In the genomic region with DNA sequence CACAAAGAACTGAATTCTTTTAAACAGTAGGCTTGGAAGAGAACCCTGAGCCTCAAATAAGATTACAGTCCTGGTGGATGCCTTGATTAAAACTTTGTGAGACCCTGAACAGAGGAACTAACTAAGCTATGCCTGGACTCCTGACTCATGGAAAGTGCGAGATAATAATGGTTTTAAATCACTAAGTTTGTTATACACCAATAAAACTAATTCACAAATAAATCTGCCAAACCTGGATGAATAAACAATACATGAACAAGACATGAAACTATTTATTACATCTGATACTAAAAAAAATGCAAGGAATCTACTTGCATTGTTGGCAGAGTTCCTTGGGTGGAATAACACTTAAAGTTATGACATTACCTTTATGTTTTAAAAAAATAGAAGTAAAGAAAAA, we compare ENCODE assay signal across 19 cellular contexts.
DNase-seq lines count a peak whose midpoint lies in the region; ATAC-seq and TF ChIP-seq lines count a peak whose summit lies in the region.
"Had no signal": no experiment of that assay in that cellular context is flagged by ENCODE, and none has a peak within 500 bp of the region (broad histone marks: within the 10 kb centered on the region; RNA-seq: fewer than 3 reads in every experiment).

No MANE protein-coding gene starts in this region.

- peak overlapping the region; percentile 5 for H3K4me2 ChIP-seq in PC-3 (ENCODE audit: low read length)
- H3K4me2 ChIP-seq: KMS-11 had no signal

- H3K4me3 ChIP-seq in PC-3 (ENCODE audit: low read length): no peak overlapping the region
- H3K4me3 ChIP-seq in cardiac fibroblast (replicated peaks in 1 of 2; ENCODE audit: low read depth in 2 of 2, low read length in 2 of 2): no peak overlapping the region
- no peak overlapping the region for H3K4me3 ChIP-seq in naive thymus-derived CD4-positive, alpha-beta T cell (ENCODE audit: low read length)
- no peak overlapping the region for H3K4me3 ChIP-seq in esophagus squamous epithelium
- H3K4me3 ChIP-seq: MG63 had no signal

- H3K9me3 ChIP-seq in PC-3 (ENCODE audit: low read length) (no peaks in the 10 kb centered on the region), esophagus squamous epithelium (no peaks in the 10 kb centered on the region)
- H3K9me3 ChIP-seq in naive thymus-derived CD4-positive, alpha-beta T cell (ENCODE audit: control insufficient read depth in 2 of 3, low read length in 3 of 3): no peaks in the 10 kb centered on the region
- H3K9me3 ChIP-seq: MG63 had no signal

- peak; percentile 83 for ATAC-seq in PC-3
- no peak for ATAC-seq in naive thymus-derived CD4-positive, alpha-beta T cell
- ATAC-seq: HepG2 had no signal

- H3K79me2 ChIP-seq in PC-3 (ENCODE audit: low read length): no peaks in the 10 kb centered on the region

- H3K9ac ChIP-seq in PC-3 (ENCODE audit: low read length): no peak overlapping the region
- H3K9ac ChIP-seq: KMS-11 had no signal

- BruUV-seq in PC-3 (replicated peaks; lab: Mats Ljungman, UMichigan): no TSS peak

- no peaks in the 10 kb centered on the region for H3K27me3 Mint-ChIP-seq in naive thymus-derived CD4-positive, alpha-beta T cell
- H3K27me3 Mint-ChIP-seq: CD4-positive, alpha-beta memory T cell had no signal

- TF ChIP-seq CTCF in PC-3 (conservative IDR thresholded peaks at IDR 0.05; ENCODE audit: low read depth, low read length): no peak
- no peak for TF ChIP-seq CTCF in cardiac fibroblast (IDR thresholded peaks at IDR 0.05; ENCODE audit: low read depth, low read length)
- TF ChIP-seq CTCF in esophagus squamous epithelium (IDR thresholded peaks at IDR 0.05): no peak

- no peaks in the 10 kb centered on the region for H3K4me1 Mint-ChIP-seq in naive thymus-derived CD4-positive, alpha-beta T cell
- H3K4me1 Mint-ChIP-seq: CD4-positive, alpha-beta memory T cell had no signal

- no peak for TF ChIP-seq POLR2A in esophagus squamous epithelium (IDR thresholded peaks at IDR 0.05)

- H2AFZ ChIP-seq in PC-3 (ENCODE audit: low read length): no peak overlapping the region

- WGBS in esophagus squamous epithelium, 2 donors: 75 to 86% methylated on average over 1 of the region's 1 CpG

- intact Hi-C loops in PC-3 (cut with micrococcal nuclease): loop anchor here (2.0 kb wide), 1 partner anchor 62 kb away; no protein-coding TSS in a partner anchor
- intact Hi-C loops in naive thymus-derived CD4-positive, alpha-beta T cell (cut with micrococcal nuclease): no loop called here
- intact Hi-C loops in esophagus squamous epithelium (cut with DNase I): no loop called here

- H3K4me1 ChIP-seq in PC-3 (ENCODE audit: insufficient read depth, low read length) (peaks cover 13% of the 10 kb centered on the region), esophagus squamous epithelium (no peaks in the 10 kb centered on the region)
- no peaks in the 10 kb centered on the region for H3K4me1 ChIP-seq in naive thymus-derived CD4-positive, alpha-beta T cell (ENCODE audit: control insufficient read depth in 2 of 2, insufficient read depth in 2 of 2, low read length in 2 of 2)

- no peaks in the 10 kb centered on the region for H3K27me3 ChIP-seq in PC-3 (ENCODE audit: low read length)
- no peaks in the 10 kb centered on the region for H3K27me3 ChIP-seq in naive thymus-derived CD4-positive, alpha-beta T cell (ENCODE audit: control insufficient read depth in 2 of 2, insufficient read depth in 2 of 2, low read length in 2 of 2)
- no peaks in the 10 kb centered on the region for H3K27me3 ChIP-seq in esophagus squamous epithelium
- H3K27me3 ChIP-seq: MG63 had no signal

- H3K27ac Mint-ChIP-seq in naive thymus-derived CD4-positive, alpha-beta T cell: no peak overlapping the region
- H3K27ac Mint-ChIP-seq: CD4-positive, alpha-beta memory T cell had no signal

- H4K20me1 ChIP-seq in PC-3 (ENCODE audit: low read length): no peaks in the 10 kb centered on the region

- H3K9me3 Mint-ChIP-seq in naive thymus-derived CD4-positive, alpha-beta T cell: peaks cover 0 to 14% (median 1%) of the 10 kb centered on the region in 11 donors

- no peak overlapping the region for H3K27ac ChIP-seq in PC-3 (ENCODE audit: low read length)
- no peak overlapping the region for H3K27ac ChIP-seq in naive thymus-derived CD4-positive, alpha-beta T cell (ENCODE audit: low read depth, low read length)
- H3K27ac ChIP-seq in esophagus squamous epithelium: no peak overlapping the region
- H3K27ac ChIP-seq: KMS-11 had no signal

- peaks cover 0 to 50% (median 26%) of the 10 kb centered on the region in 5 donors for H3K36me3 Mint-ChIP-seq in naive thymus-derived CD4-positive, alpha-beta T cell

- H3K4me3 Mint-ChIP-seq in naive thymus-derived CD4-positive, alpha-beta T cell: no peak overlapping the region
- H3K4me3 Mint-ChIP-seq: CD4-positive, alpha-beta memory T cell had no signal

- H3F3A ChIP-seq in PC-3 (ENCODE audit: low read length, unreplicated experiment): no peaks in the 10 kb centered on the region

- CTCF ChIA-PET in PC-3 (lab: Charles Lee): interaction anchor here (0.6 kb wide), 1 partner anchor 69 kb away, joined by 3 read pairs; no protein-coding TSS in a partner anchor
- CTCF ChIA-PET in naive thymus-derived CD4-positive, alpha-beta T cell (lab: Charles Lee): no interaction called here

- no peaks in the 10 kb centered on the region for H3K9me2 ChIP-seq in PC-3 (replicated peaks; ENCODE audit: low read length)

- POLR2A ChIA-PET in PC-3 (lab: Charles Lee; ENCODE audit: unreplicated experiment): no interaction called here
- POLR2A ChIA-PET in naive thymus-derived CD4-positive, alpha-beta T cell (lab: Charles Lee): no interaction called here

- DNase-seq in GM03348 (ENCODE audit: low spot score): peak; percentile 21
- DNase-seq in PC-3: peak; percentile 59
- DNase-seq in cardiac fibroblast (ENCODE audit: low read depth in 2 of 2): peak; percentile 15 to 45
- peak; percentile 15 for DNase-seq in renal cortical epithelial cell (ENCODE audit: low read depth)
- no peak for DNase-seq in NCI-H2196 treated with DMSO at 0.1 percent for 48 hours (lab: John Stamatoyannopoulos, UW; ENCODE audit: unreplicated experiment)
- no peak for DNase-seq in naive thymus-derived CD4-positive, alpha-beta T cell
- no peak for DNase-seq in esophagus squamous epithelium (lab: John Stamatoyannopoulos, UW)
- DNase-seq: CD4-positive, alpha-beta memory T cell; DMS79; GOT3; MG63; NCI-H1092; NCI-H146; NCI-H2081; NCI-H2227 treated with DMSO at 0.1 percent for 48 hours; NCI-H526; SW 1271 had no signal

- no peaks in the 10 kb centered on the region for H3K36me3 ChIP-seq in PC-3 (ENCODE audit: low read depth, low read length)
- no peaks in the 10 kb centered on the region for H3K36me3 ChIP-seq in naive thymus-derived CD4-positive, alpha-beta T cell (ENCODE audit: control insufficient read depth in 2 of 3, insufficient read depth in 3 of 3, low read length in 3 of 3)
- H3K36me3 ChIP-seq in esophagus squamous epithelium: no peaks in the 10 kb centered on the region
- H3K36me3 ChIP-seq: MG63 had no signal

Comparison
In these comparisons a context has a peak if more than half of its experiments do, and no peak if none do; other contexts are left out.
1. DNase-seq: peak in GM03348 (single experiment), PC-3 (single experiment), cardiac fibroblast (2 of 2) and renal cortical epithelial cell (single experiment); none in NCI-H2196 treated with DMSO at 0.1 percent for 48 hours (single experiment), naive thymus-derived CD4-positive, alpha-beta T cell (0 of 9) and esophagus squamous epithelium (single experiment).